8 cellular contexts compared by ENCODE assay signal in the genomic region with DNA sequence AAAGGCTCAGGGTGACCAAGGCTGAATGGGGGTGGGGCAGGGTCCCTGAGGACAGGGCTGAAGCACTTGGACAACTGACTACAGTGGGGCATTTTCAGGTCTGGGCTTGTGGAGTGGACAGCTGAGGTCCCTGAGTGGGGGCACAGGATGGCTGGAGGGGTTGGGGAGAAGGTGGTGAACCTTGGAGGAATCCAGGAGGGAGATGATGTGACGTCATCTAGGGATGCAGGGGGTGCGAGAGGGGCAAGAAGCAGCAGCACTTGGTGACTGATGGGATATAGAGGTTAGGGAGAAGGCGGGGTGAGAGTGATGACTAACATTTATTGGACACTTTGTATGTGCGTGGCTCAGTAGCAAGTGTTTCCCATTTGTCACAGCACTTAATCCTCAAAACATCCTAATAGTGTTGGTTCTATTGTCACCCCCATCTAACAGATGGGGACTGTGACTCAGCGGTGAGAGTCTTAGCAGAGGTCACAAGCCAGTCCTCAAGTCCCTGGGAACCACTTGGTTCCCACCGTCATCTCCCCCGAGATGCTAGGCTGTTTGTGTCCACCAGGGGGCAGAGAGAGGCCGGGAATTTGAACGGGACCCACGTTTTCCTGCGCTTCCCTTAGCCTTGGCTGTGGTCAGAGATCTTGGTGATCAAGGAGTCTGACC. TPM values are rescaled to one million over a fixed set of nuclear protein-coding genes. Genes with fewer than 3 reads are reported as not detected.
DNase-seq lines count a peak whose midpoint lies in the region; ATAC-seq and TF ChIP-seq lines count a peak whose summit lies in the region.

No MANE protein-coding gene starts in this region.

- peaks cover 3% of the 10 kb centered on the region for H3K27me3 ChIP-seq in rectal smooth muscle tissue (ENCODE audit: control insufficient read depth, insufficient read depth, low read length)

- peak; percentile 28 for DNase-seq in NK-92 treated with Interleukin-12 subunit alpha and Interleukin-12 subunit beta, amount 100 ng/mL, for 24 hours (lab: John Stamatoyannopoulos, UW)
- DNase-seq in NK-92 (lab: John Stamatoyannopoulos, UW; ENCODE audit: unreplicated experiment) (no peak), HFFc6 (peak; percentile 85), MV-4-11 (lab: John Stamatoyannopoulos, UW) (peak; percentile 94), SW 1271 (lab: John Stamatoyannopoulos, UW) (peak; percentile 36 to 61), amniotic epithelial cell (ENCODE audit: low read depth) (peak; percentile 45), left cardiac atrium (peak; percentile 75)

- H3K36me3 ChIP-seq in rectal smooth muscle tissue (ENCODE audit: control insufficient read depth, insufficient read depth, low read length), result no peaks in the 10 kb centered on the region

- no peak overlapping the region for H3K4me3 Mint-ChIP-seq in HFFc6

- no peak overlapping the region for H3K9ac ChIP-seq in rectal smooth muscle tissue (ENCODE audit: low read length)

- peak; percentile 91 for TF ChIP-seq CTCF in HFFc6 (IDR thresholded peaks at IDR 0.05)

- no peaks in the 10 kb centered on the region for H3K4me1 ChIP-seq in rectal smooth muscle tissue (ENCODE audit: control insufficient read depth, insufficient read depth, low read length)

- intact Hi-C loops in left cardiac atrium (cut with DNase I), result loop anchor here (2.0 to 10.0 kb wide), 5 partner anchors 86 to 218 kb away; partner anchors contain the start of gene MYCL (in 1 of the 2)

- peak overlapping the region; percentile 36 for H3K27ac Mint-ChIP-seq in HFFc6

- no peaks in the 10 kb centered on the region for H3K36me3 Mint-ChIP-seq in HFFc6 (ENCODE audit: low read depth)

- H3K27me3 Mint-ChIP-seq in HFFc6 (ENCODE audit: insufficient read depth), result peaks cover 20% of the 10 kb centered on the region

- ATAC-seq in left cardiac atrium, result peak; percentile 86 to 87

- no peaks in the 10 kb centered on the region for H3K9me3 Mint-ChIP-seq in HFFc6

- H3K4me1 Mint-ChIP-seq in HFFc6 (ENCODE audit: low read depth), result peaks cover 28% of the 10 kb centered on the region

- H3K4me3 ChIP-seq in rectal smooth muscle tissue (ENCODE audit: low read length), result peak overlapping the region; percentile 32

- no peak overlapping the region for H3K27ac ChIP-seq in rectal smooth muscle tissue (ENCODE audit: low read depth, low read length)

RNA-seq across cellular contexts. Expression of gene BMP8B, which starts 27.9 kb away (rescaled TPM):
- not detected for total RNA-seq in HFFc6 (2021; fragmentation: NEBNext Ultra II Directional; extraction: Animal tissue kit (Norgen Biotek cat#: 25700))
- total RNA-seq in left cardiac atrium, result under 1 TPM; 0.44 to 0.59 TPM

RNA-seq across cellular contexts. Expression of gene OXCT2, which starts 45.4 kb away (rescaled TPM):
- 1 to 10 TPM in 5 of 6 experiments, under 1 TPM in 1; 0.81 to 2.3 (median 1.4) TPM for total RNA-seq in HFFc6 (2021; fragmentation: NEBNext Ultra II Directional; extraction: Animal tissue kit (Norgen Biotek cat#: 25700))
- total RNA-seq in left cardiac atrium, result 10 to 100 TPM in 1 of 2 donors, 1 to 10 TPM in 1; 4.7 to 16.2 TPM
